In genomic region chr14:59188461-59189280, GRCh38 we compare ENCODE assay signal across 1 cellular context.
TF ChIP-seq lines count a peak whose summit lies in the region.

TSS of gene DAAM1 (plus strand) at chr14:59188667. CDS start at chr14:59263478, 74,811 bp downstream.

TF ChIP-seq in K562, 482 proteins besides CTCF, POLR2A, EP300 and RAD21 (continued from another document and continues in another):
- TF ChIP-seq CHD7 (IDR thresholded peaks at IDR 0.05; ENCODE audit: low read depth, low read length) (no peak), ETS2 (tag; IDR thresholded peaks at IDR 0.05; ENCODE audit: borderline replicate concordance, poor library complexity, severe bottlenecking) (no peak), TSC22D4 (tag; IDR thresholded peaks at IDR 0.05) (no peak), TEAD1 (CRISPR knock-in tag; IDR thresholded peaks at IDR 0.05) (0 out of 4 replicates have a peak, but pooled peaks of 1 of the 2 experiments have one; percentile 19), PTRF (tag; IDR thresholded peaks at IDR 0.05) (no peak), FOXP1 (CRISPR knock-in tag; IDR thresholded peaks at IDR 0.05) (0 out of 2 replicates have a peak, but pooled peaks have one; percentile 42), RAD51 (IDR thresholded peaks at IDR 0.05; ENCODE audit: borderline replicate concordance, low read depth) (no peak), TCF3 (CRISPR knock-in tag; IDR thresholded peaks at IDR 0.05) (no peak), CTBP1 (IDR thresholded peaks at IDR 0.05; ENCODE audit: borderline replicate concordance) (0 out of 2 replicates have a peak, but pooled peaks have one; percentile 18), E2F6 (IDR thresholded peaks at IDR 0.05; ENCODE audit: borderline replicate concordance in 1 of 2, extremely low read depth in 1 of 2, insufficient read depth in 1 of 2, insufficient read length in 1 of 2, low read depth in 1 of 2, low read length in 1 of 2, poor library complexity in 1 of 2, severe bottlenecking in 1 of 2) (no peak), BCL6 (CRISPR knock-in tag; IDR thresholded peaks at IDR 0.05) (no peak), NRF1 (conservative IDR thresholded peaks at IDR 0.05 in 1 of 2, IDR thresholded peaks at IDR 0.05 in 1 of 2) (peak; percentile 92 to 93), CGGBP1 (CRISPR knock-in tag; IDR thresholded peaks at IDR 0.05) (no peak), XRCC4 (IDR thresholded peaks at IDR 0.05; ENCODE audit: extremely low read depth, insufficient read depth, insufficient read length) (no peak), ATF4 (CRISPR knock-in tag; IDR thresholded peaks at IDR 0.05) (no peak), HDAC6 (IDR thresholded peaks at IDR 0.05; ENCODE audit: low read depth, low read length) (no peak), RFX1 (IDR thresholded peaks at IDR 0.05) (no peak), PHF8 (IDR thresholded peaks at IDR 0.05; ENCODE audit: borderline replicate concordance, low read length) (peak; percentile 59; the same call in 1 of the 2 replicates), IRF2 (CRISPR knock-in tag; IDR thresholded peaks at IDR 0.05) (no peak), POLR2B (IDR thresholded peaks at IDR 0.05; ENCODE audit: low read depth, partially characterized antibody) (peak; percentile 47), ZNF609 (CRISPR knock-in tag; IDR thresholded peaks at IDR 0.05; ENCODE audit: borderline replicate concordance) (no peak), KLF6 (CRISPR knock-in tag; IDR thresholded peaks at IDR 0.05; ENCODE audit: borderline replicate concordance) (no peak), NCOA4 (IDR thresholded peaks at IDR 0.05; ENCODE audit: partially characterized antibody) (no peak), FOXM1 (IDR thresholded peaks at IDR 0.05; ENCODE audit: low read depth) (no peak), FOXM1 (CRISPR knock-in tag; IDR thresholded peaks at IDR 0.05; ENCODE audit: low read depth) (no peak), ZBTB40 (IDR thresholded peaks at IDR 0.05) (no peak), ZBTB40 (CRISPR knock-in tag; IDR thresholded peaks at IDR 0.05) (0 out of 2 replicates have a peak, but pooled peaks have one; percentile 14)
